In genomic region chr17:34566873-34567272, GRCh38 we compare ENCODE assay signal across 25 cellular contexts. TPM values are rescaled to one million over a fixed set of nuclear protein-coding genes. Genes with fewer than 3 reads are reported as not detected.
"Had no signal": no experiment of that assay in that cellular context is flagged by ENCODE, and none has a peak within 500 bp of the region (broad histone marks: within the 10 kb centered on the region; RNA-seq: fewer than 3 reads in every experiment).

No MANE protein-coding gene starts in this region.

- H3K36me3 ChIP-seq: colonic mucosa, esophagus squamous epithelium, gastrocnemius medialis, heart right ventricle, left lung, lower lobe of right lung had no signal

- H3K9me3 ChIP-seq: colonic mucosa, esophagus squamous epithelium, gastrocnemius medialis, heart right ventricle, left lung, lower lobe of right lung, mucosa of descending colon had no signal

- H3K4me1 ChIP-seq: colonic mucosa, esophagus squamous epithelium, gastrocnemius medialis, heart right ventricle, left lung, lower lobe of right lung had no signal

- H3K4me3 ChIP-seq: colonic mucosa, esophagus squamous epithelium, gastrocnemius medialis, heart right ventricle, left lung, lower lobe of right lung, mucosa of descending colon had no signal

- DNase-seq: colonic mucosa; cortex of kidney; effector CD8-positive, alpha-beta T cell; effector memory CD8-positive, alpha-beta T cell; erythroblast; esophagus squamous epithelium; foreskin fibroblast; foreskin melanocyte; gastrocnemius medialis; glutamatergic neuron; head of caudate nucleus; heart right ventricle; hippocampal formation; left cardiac atrium; left lung; left ventricle myocardium superior; lower lobe of right lung; mesenchymal stem cell; mucosa of descending colon had no signal

- ATAC-seq: effector memory CD8-positive, alpha-beta T cell; esophagus mucosa; gastrocnemius medialis; heart right ventricle; left lung; left ventricle myocardium superior; lower lobe of right lung; mucosa of descending colon had no signal

- H3K27ac ChIP-seq: colonic mucosa, epithelial cell of prostate, esophagus squamous epithelium, gastrocnemius medialis, heart right ventricle, left lung, lower lobe of right lung had no signal

- H3K27me3 ChIP-seq: colonic mucosa, gastrocnemius medialis had no signal

RNA-seq across cellular contexts. Expression of gene TMEM132E, which starts 12.5 kb away (rescaled TPM):
- total RNA-seq: dermis microvascular lymphatic vessel endothelial cell, esophagus mucosa, gastrocnemius medialis, glomerular endothelial cell, left ventricle myocardium superior, lung microvascular endothelial cell had no signal
- polyA plus RNA-seq: keratinocyte had no signal
